ENCODE assay signal across 29 cellular contexts in genomic region chr5:138936-139335, GRCh38. TPM values are rescaled to one million over a fixed set of nuclear protein-coding genes. Genes with fewer than 3 reads are reported as not detected.
"Had no signal": no experiment of that assay in that cellular context is flagged by ENCODE, and none has a peak within 500 bp of the region (broad histone marks: within the 10 kb centered on the region; RNA-seq: fewer than 3 reads in every experiment).

No MANE protein-coding gene starts in this region.

- H3K36me3 ChIP-seq: SJCRH30 had no signal

- H3K27me3 ChIP-seq: SJCRH30 had no signal

- H3K36me3 Mint-ChIP-seq: activated naive CD8-positive, alpha-beta T cell; brain had no signal

- H3K27ac Mint-ChIP-seq: activated CD4-positive, alpha-beta memory T cell treated with anti-CD3 and anti-CD28 coated beads, Interleukin-2, amount 10 ng/mL, durations not matched to agents 7 days and 5 days; activated CD4-positive, alpha-beta T cell treated with anti-CD3 and anti-CD28 coated beads for 36 hours; activated naive CD4-positive, alpha-beta T cell treated with anti-CD3 and anti-CD28 coated beads for 36 hours; activated naive CD8-positive, alpha-beta T cell; activated T-helper 17 cell treated with anti-CD3 and anti-CD28 coated beads, Interleukin-2, amount 50 U/mL, for 72 hours; brain; T-helper 17 cell had no signal

- H3K4me3 ChIP-seq: SJCRH30 had no signal

- ATAC-seq: activated CD4-positive, alpha-beta T cell treated with anti-CD3 and anti-CD28 coated beads for 36 hours; activated T-helper 17 cell treated with anti-CD3 and anti-CD28 coated beads, Interleukin-2, amount 50 U/mL, for 72 hours; T-helper 17 cell had no signal

- H3K27ac ChIP-seq: RWPE1, SJCRH30 had no signal

- H3K9me3 Mint-ChIP-seq: activated CD4-positive, alpha-beta memory T cell treated with anti-CD3 and anti-CD28 coated beads, Interleukin-2, amount 10 ng/mL, durations not matched to agents 7 days and 5 days; activated naive CD4-positive, alpha-beta T cell treated with anti-CD3 and anti-CD28 coated beads for 36 hours; activated T-helper 17 cell treated with anti-CD3 and anti-CD28 coated beads, Interleukin-2, amount 50 U/mL, for 72 hours; central memory CD8-positive, alpha-beta T cell had no signal

- H3K4me3 Mint-ChIP-seq: activated CD4-positive, alpha-beta memory T cell treated with anti-CD3 and anti-CD28 coated beads, Interleukin-2, amount 10 ng/mL, durations not matched to agents 7 days and 5 days; activated CD4-positive, alpha-beta T cell treated with anti-CD3 and anti-CD28 coated beads for 36 hours; activated naive CD4-positive, alpha-beta T cell treated with anti-CD3 and anti-CD28 coated beads for 36 hours; activated naive CD8-positive, alpha-beta T cell; activated T-helper 17 cell treated with anti-CD3 and anti-CD28 coated beads, Interleukin-2, amount 50 U/mL, for 72 hours; brain; central memory CD8-positive, alpha-beta T cell; T-helper 17 cell had no signal

- H3K27me3 Mint-ChIP-seq: activated CD4-positive, alpha-beta memory T cell treated with anti-CD3 and anti-CD28 coated beads, Interleukin-2, amount 10 ng/mL, durations not matched to agents 7 days and 5 days had no signal

- DNase-seq: activated CD4-positive, alpha-beta memory T cell treated with anti-CD3 and anti-CD28 coated beads, Interleukin-2, amount 10 ng/mL, durations not matched to agents 7 days and 5 days; activated CD4-positive, alpha-beta T cell treated with anti-CD3 and anti-CD28 coated beads for 36 hours; activated CD4-positive, alpha-beta T cell treated with anti-CD3 and anti-CD28 coated beads, Interleukin-2, amount 50 U/mL, for 1 hour; activated gamma-delta T cell; activated naive CD4-positive, alpha-beta T cell treated with anti-CD3 and anti-CD28 coated beads for 36 hours; activated T-cell treated with anti-CD3 and anti-CD28 coated beads for 4 hours; activated T-cell treated with anti-CD3 and anti-CD28 coated beads, Interleukin-2, amount 50 U/mL, for 48 hours; amygdala; Karpas-422; MM.1S; NCI-H1105; NCI-H1436; NCI-H1694 treated with DMSO at 0.1 percent for 48 hours; NCI-H2029 treated with DMSO at 0.1 percent for 48 hours; NCI-H510A treated with DMSO at 0.1 percent for 48 hours; NCI-H69; NK-92 treated with Interleukin-12 subunit alpha and Interleukin-12 subunit beta, amount 100 ng/mL, for 24 hours; OCI-M1; Right ventricle myocardium superior; SJCRH30; T-helper 17 cell; T1000 had no signal

- H3K4me1 Mint-ChIP-seq: activated CD4-positive, alpha-beta memory T cell treated with anti-CD3 and anti-CD28 coated beads, Interleukin-2, amount 10 ng/mL, durations not matched to agents 7 days and 5 days; activated CD4-positive, alpha-beta T cell treated with anti-CD3 and anti-CD28 coated beads for 36 hours; activated T-helper 17 cell treated with anti-CD3 and anti-CD28 coated beads, Interleukin-2, amount 50 U/mL, for 72 hours; brain; central memory CD8-positive, alpha-beta T cell had no signal

- H3K4me1 ChIP-seq: SJCRH30 had no signal

- H3K9me3 ChIP-seq: SJCRH30 had no signal

RNA-seq across cellular contexts. Expression of gene PLEKHG4B, which starts 47.0 kb away (rescaled TPM):
- total RNA-seq: activated CD4-positive, alpha-beta memory T cell treated with anti-CD3 and anti-CD28 coated beads, Interleukin-2, amount 10 ng/mL, durations not matched to agents 7 days and 5 days; activated naive CD4-positive, alpha-beta T cell treated with anti-CD3 and anti-CD28 coated beads for 36 hours; Right ventricle myocardium superior had no signal

RNA-seq across cellular contexts. Expression of gene LRRC14B, which starts 52.4 kb away (rescaled TPM):
- total RNA-seq: activated CD4-positive, alpha-beta memory T cell treated with anti-CD3 and anti-CD28 coated beads, Interleukin-2, amount 10 ng/mL, durations not matched to agents 7 days and 5 days; activated CD8-positive, alpha-beta memory T cell treated with anti-CD3 and anti-CD28 coated beads for 36 hours; activated naive CD4-positive, alpha-beta T cell treated with anti-CD3 and anti-CD28 coated beads for 36 hours; activated T-helper 17 cell treated with anti-CD3 and anti-CD28 coated beads, Interleukin-2, amount 50 U/mL, for 72 hours; astrocyte; SJCRH30; T-helper 17 cell had no signal
